In genomic region chr3:195097331-195098255, GRCh38 we compare ENCODE assay signal across 17 cellular contexts.
DNase-seq lines count a peak whose midpoint lies in the region; ATAC-seq and TF ChIP-seq lines count a peak whose summit lies in the region.
"Had no signal": no experiment of that assay in that cellular context is flagged by ENCODE, and none has a peak within 500 bp of the region (broad histone marks: within the 10 kb centered on the region; RNA-seq: fewer than 3 reads in every experiment).

No MANE protein-coding gene starts in this region.

- no peak overlapping the region for H3K4me3 Mint-ChIP-seq in activated CD4-positive, alpha-beta T cell treated with anti-CD3 and anti-CD28 coated beads for 36 hours
- no peak overlapping the region for H3K4me3 Mint-ChIP-seq in activated B cell treated with CpG ODN at 0.5 μM for 24 hours
- no peak overlapping the region for H3K4me3 Mint-ChIP-seq in stimulated activated naive B cell treated with anti-CD40 and anti-IgM and Interleukin-4, amounts not matched to agents 10 μg/mL and 1 μg/mL and 100 μg/mL, for 72 hours
- no peak overlapping the region for H3K4me3 Mint-ChIP-seq in osteocyte (ENCODE audit: unreplicated experiment)

- no peaks in the 10 kb centered on the region for H3K9me3 Mint-ChIP-seq in activated CD4-positive, alpha-beta T cell treated with anti-CD3 and anti-CD28 coated beads for 36 hours (ENCODE audit: low read depth)
- H3K9me3 Mint-ChIP-seq in activated B cell treated with CpG ODN at 0.5 μM for 24 hours (no peaks in the 10 kb centered on the region), osteocyte (ENCODE audit: unreplicated experiment) (no peaks in the 10 kb centered on the region)
- H3K9me3 Mint-ChIP-seq in stimulated activated naive B cell treated with anti-CD40 and anti-IgM and Interleukin-4, amounts not matched to agents 10 μg/mL and 1 μg/mL and 100 μg/mL, for 72 hours = no peaks in the 10 kb centered on the region

- no peak for DNase-seq in activated CD4-positive, alpha-beta T cell treated with anti-CD3 and anti-CD28 coated beads for 36 hours
- DNase-seq in activated CD4-positive, alpha-beta T cell treated with anti-CD3 and anti-CD28 coated beads, Interleukin-2, amount 50 U/mL, for 1 hour = no peak
- no peak for DNase-seq in activated B cell treated with CpG ODN at 0.5 μM for 24 hours
- peak; percentile 24 for DNase-seq in left ventricle myocardium inferior
- no peak for DNase-seq in stimulated activated naive B cell treated with anti-CD40 and anti-IgM and Interleukin-4, amounts not matched to agents 10 μg/mL and 1 μg/mL and 100 μg/mL, for 72 hours
- no peak for DNase-seq in SW480 (ENCODE audit: low spot score)
- no peak for DNase-seq in NCI-H1694 treated with DMSO at 0.1 percent for 48 hours (lab: John Stamatoyannopoulos, UW)
- DNase-seq in osteocyte (ENCODE audit: extremely low spot score, unreplicated experiment) = no peak
- DNase-seq: activated naive CD4-positive, alpha-beta T cell; COR-L47; NCI-H1092; ovary; stimulated activated CD4-positive, alpha-beta T cell treated with anti-CD3 and anti-CD28 coated beads, Interleukin-12 subunit alpha, Interleukin-12 subunit beta, amount 100 ng/mL, for 4 hours; testis had no signal

- H3K4me3 ChIP-seq in left ventricle myocardium inferior = no peak overlapping the region
- H3K4me3 ChIP-seq: cardiac muscle cell, hepatocyte, ovary, testis had no signal

- H3K36me3 Mint-ChIP-seq in activated CD4-positive, alpha-beta T cell treated with anti-CD3 and anti-CD28 coated beads for 36 hours (ENCODE audit: low read depth) = peaks cover 5% of the 10 kb centered on the region
- no peaks in the 10 kb centered on the region for H3K36me3 Mint-ChIP-seq in activated B cell treated with CpG ODN at 0.5 μM for 24 hours (ENCODE audit: low read depth)
- peaks cover 0 to 10% of the 10 kb centered on the region in 2 donors for H3K36me3 Mint-ChIP-seq in stimulated activated naive B cell treated with anti-CD40 and anti-IgM and Interleukin-4, amounts not matched to agents 10 μg/mL and 1 μg/mL and 100 μg/mL, for 72 hours
- H3K36me3 Mint-ChIP-seq in osteocyte (ENCODE audit: unreplicated experiment) = peaks cover 2% of the 10 kb centered on the region

- no peaks in the 10 kb centered on the region for H3K27me3 ChIP-seq in left ventricle myocardium inferior (ENCODE audit: low read depth)
- H3K27me3 ChIP-seq: cardiac muscle cell, hepatocyte, ovary, testis had no signal

- peaks cover 3% of the 10 kb centered on the region for H3K4me1 Mint-ChIP-seq in activated CD4-positive, alpha-beta T cell treated with anti-CD3 and anti-CD28 coated beads for 36 hours
- H3K4me1 Mint-ChIP-seq in activated B cell treated with CpG ODN at 0.5 μM for 24 hours = peaks cover 89% of the 10 kb centered on the region
- H3K4me1 Mint-ChIP-seq in stimulated activated naive B cell treated with anti-CD40 and anti-IgM and Interleukin-4, amounts not matched to agents 10 μg/mL and 1 μg/mL and 100 μg/mL, for 72 hours = peaks cover 58 to 75% of the 10 kb centered on the region in 2 donors
- peaks cover 23% of the 10 kb centered on the region for H3K4me1 Mint-ChIP-seq in osteocyte (ENCODE audit: unreplicated experiment)

- CTCF ChIA-PET in activated CD4-positive, alpha-beta T cell treated with anti-CD3 and anti-CD28 coated beads for 36 hours (lab: Charles Lee) = no interaction called here
- CTCF ChIA-PET in activated B cell treated with CpG ODN at 0.5 μM for 24 hours (lab: Charles Lee) = interaction anchor here (0.9 to 1.4 kb wide), 2 partner anchors 9 to 410 kb away, joined by 3 read pairs; no protein-coding TSS in a partner anchor

- POLR2A ChIA-PET in activated CD4-positive, alpha-beta T cell treated with anti-CD3 and anti-CD28 coated beads for 36 hours (lab: Charles Lee) = interaction anchor here (0.6 kb wide), 1 partner anchor 994 kb away, joined by 3 read pairs; no protein-coding TSS in a partner anchor
- POLR2A ChIA-PET in activated B cell treated with CpG ODN at 0.5 μM for 24 hours (lab: Charles Lee) = interaction anchor here (0.8 kb wide), 1 partner anchor 411 kb away, joined by 3 read pairs; no protein-coding TSS in a partner anchor

- ATAC-seq in activated CD4-positive, alpha-beta T cell treated with anti-CD3 and anti-CD28 coated beads for 36 hours = peak; percentile 30
- no peak for ATAC-seq in activated B cell treated with CpG ODN at 0.5 μM for 24 hours (ENCODE audit: low read depth)
- ATAC-seq in stimulated activated naive B cell treated with anti-CD40 and anti-IgM and Interleukin-4, amounts not matched to agents 10 μg/mL and 1 μg/mL and 100 μg/mL, for 72 hours (replicated peaks) = peak in 1 of 2 donors; percentile 10
- ATAC-seq: left lobe of liver had no signal

- H3K27ac ChIP-seq in left ventricle myocardium inferior (replicated peaks) = peak overlapping the region; percentile 67
- H3K27ac ChIP-seq: cardiac muscle cell, hepatocyte, ovary, testis had no signal

- H3K9me3 ChIP-seq in left ventricle myocardium inferior (replicated peaks) = no peaks in the 10 kb centered on the region
- H3K9me3 ChIP-seq: ovary, testis had no signal

- H3K36me3 ChIP-seq in left ventricle myocardium inferior = no peaks in the 10 kb centered on the region
- H3K36me3 ChIP-seq: cardiac muscle cell, ovary had no signal

- peaks cover 43% of the 10 kb centered on the region for H3K4me1 ChIP-seq in left ventricle myocardium inferior
- H3K4me1 ChIP-seq: testis had no signal

- no peak overlapping the region for H3K27ac Mint-ChIP-seq in activated CD4-positive, alpha-beta T cell treated with anti-CD3 and anti-CD28 coated beads for 36 hours
- H3K27ac Mint-ChIP-seq in activated B cell treated with CpG ODN at 0.5 μM for 24 hours = peak overlapping the region; percentile 62
- H3K27ac Mint-ChIP-seq in stimulated activated naive B cell treated with anti-CD40 and anti-IgM and Interleukin-4, amounts not matched to agents 10 μg/mL and 1 μg/mL and 100 μg/mL, for 72 hours = peak overlapping the region; percentile 42
- no peak overlapping the region for H3K27ac Mint-ChIP-seq in osteocyte (ENCODE audit: unreplicated experiment)

- intact Hi-C loops in activated CD4-positive, alpha-beta T cell treated with anti-CD3 and anti-CD28 coated beads for 36 hours (cut with DNase I, micrococcal nuclease) = no loop called here
- intact Hi-C loops in activated B cell treated with CpG ODN at 0.5 μM for 24 hours (cut with micrococcal nuclease) = no loop called here
- intact Hi-C loops in left ventricle myocardium inferior (cut with micrococcal nuclease) = no loop called here

- H3K27me3 Mint-ChIP-seq in activated CD4-positive, alpha-beta T cell treated with anti-CD3 and anti-CD28 coated beads for 36 hours = no peaks in the 10 kb centered on the region
- no peaks in the 10 kb centered on the region for H3K27me3 Mint-ChIP-seq in activated B cell treated with CpG ODN at 0.5 μM for 24 hours
- no peaks in the 10 kb centered on the region for H3K27me3 Mint-ChIP-seq in stimulated activated naive B cell treated with anti-CD40 and anti-IgM and Interleukin-4, amounts not matched to agents 10 μg/mL and 1 μg/mL and 100 μg/mL, for 72 hours
- H3K27me3 Mint-ChIP-seq in osteocyte (ENCODE audit: unreplicated experiment) = no peaks in the 10 kb centered on the region

- no peak for TF ChIP-seq CTCF in activated B cell treated with CpG ODN at 0.5 μM for 24 hours (IDR thresholded peaks at IDR 0.05)
- TF ChIP-seq CTCF in left ventricle myocardium inferior (IDR thresholded peaks at IDR 0.05; ENCODE audit: borderline replicate concordance) = no peak
- no peak for TF ChIP-seq CTCF in osteocyte (IDR thresholded peaks at IDR 0.05)

Comparison
In these comparisons a context has a peak if more than half of its experiments do, and no peak if none do; other contexts are left out.
1. H3K27ac Mint-ChIP-seq: peak in activated B cell treated with CpG ODN at 0.5 μM for 24 hours (single experiment) and stimulated activated naive B cell treated with anti-CD40 and anti-IgM and Interleukin-4, amounts not matched to agents 10 μg/mL and 1 μg/mL and 100 μg/mL, for 72 hours (single experiment); none in activated CD4-positive, alpha-beta T cell treated with anti-CD3 and anti-CD28 coated beads for 36 hours (single experiment) and osteocyte (single experiment).